ENCODE assay signal across 12 cellular contexts in genomic region chr9:92534199-92535159, GRCh38. TPM values are rescaled to one million over a fixed set of nuclear protein-coding genes. Genes with fewer than 3 reads are reported as not detected.
DNase-seq lines count a peak whose midpoint lies in the region; ATAC-seq and TF ChIP-seq lines count a peak whose summit lies in the region.
"Had no signal": no experiment of that assay in that cellular context is flagged by ENCODE, and none has a peak within 500 bp of the region (broad histone marks: within the 10 kb centered on the region; RNA-seq: fewer than 3 reads in every experiment).

No MANE protein-coding gene starts in this region.

- peak overlapping the region; percentile 57 for H3K23ac ChIP-seq in IMR-90 (ENCODE audit: low read depth, low read length)

- in situ Hi-C loops in IMR-90 (cut with MboI; ENCODE audit: low sequenced_read_pairs) = no loop called here

- H3K9me3 Mint-ChIP-seq in dendritic cell treated with granulocyte-macrophage colony-stimulating factor and Interleukin-4, amounts not matched to agents 40 ng/mL and 50 ng/mL, for 4 days = no peaks in the 10 kb centered on the region

- peak; percentile 62 for ATAC-seq in GM18498 (IDR thresholded peaks at IDR 0.05; ENCODE audit: unreplicated experiment)
- peak; percentile 77 for ATAC-seq in IMR-90 (ENCODE audit: low read depth)
- no peak for ATAC-seq in psoas muscle

- peak overlapping the region; percentile 74 for H2BK120ac ChIP-seq in IMR-90 (ENCODE audit: low read depth, low read length)

- intact Hi-C loops in IMR-90 (cut with micrococcal nuclease) = no loop called here
- intact Hi-C loops in dendritic cell treated with granulocyte-macrophage colony-stimulating factor and Interleukin-4, amounts not matched to agents 40 ng/mL and 50 ng/mL, for 4 days (cut with micrococcal nuclease) = no loop called here
- intact Hi-C loops in psoas muscle (cut with DNase I) = no loop called here

- no peaks in the 10 kb centered on the region for H4K20me1 ChIP-seq in IMR-90 (ENCODE audit: insufficient read depth, low read length)

- H3K27ac ChIP-seq in IMR-90 (ENCODE audit: insufficient read depth, low read length) (peak overlapping the region; percentile 95; the same call in 1 of the 2 replicates), psoas muscle (no peak overlapping the region)

- DNase-seq in IMR-90 (peak; percentile 34), psoas muscle (no peak), HuH-7.5 (ENCODE audit: low spot score) (no peak), hypothalamus (lab: John Stamatoyannopoulos, UW) (no peak), NCI-H2227 treated with DMSO at 0.1 percent for 48 hours (lab: John Stamatoyannopoulos, UW) (no peak)
- no peak for DNase-seq in activated CD4-positive, CD25-positive, alpha-beta regulatory T cell treated with anti-CD3 and anti-CD28 coated beads, Interleukin-2, amount 50 U/mL, for 72 hours
- DNase-seq: glutamatergic neuron, NCI-H1105 treated with DMSO at 0.1 percent for 48 hours, T-helper 1 cell had no signal

- peak overlapping the region; percentile 72 for H3K4me3 Mint-ChIP-seq in dendritic cell treated with granulocyte-macrophage colony-stimulating factor and Interleukin-4, amounts not matched to agents 40 ng/mL and 50 ng/mL, for 4 days
- H3K4me3 Mint-ChIP-seq: activated naive CD8-positive, alpha-beta T cell had no signal

- H2BK5ac ChIP-seq in IMR-90 (ENCODE audit: low read depth, low read length, poor library complexity, severe bottlenecking) = peak overlapping the region; percentile 67

- H3K9me1 ChIP-seq in IMR-90 (ENCODE audit: insufficient read depth, low read length) = 0 out of 2 replicates have a peak, but pooled peaks cover 2% of the 10 kb centered on the region

- peak overlapping the region; percentile 69 for H3K27ac Mint-ChIP-seq in dendritic cell treated with granulocyte-macrophage colony-stimulating factor and Interleukin-4, amounts not matched to agents 40 ng/mL and 50 ng/mL, for 4 days
- H3K27ac Mint-ChIP-seq: activated naive CD8-positive, alpha-beta T cell had no signal

- peak overlapping the region in 1 of 2 experiments; percentile 94; a peak in 3 of 4 replicates for H4K8ac ChIP-seq in IMR-90 (ENCODE audit: low read depth in 2 of 2, low read length in 2 of 2)

- peak overlapping the region; percentile 91 for H2BK20ac ChIP-seq in IMR-90 (ENCODE audit: low read depth, low read length)

- H3K27me3 ChIP-seq in IMR-90 (ENCODE audit: control insufficient read depth, insufficient read depth, low read length) (no peaks in the 10 kb centered on the region), psoas muscle (ENCODE audit: insufficient read depth in 3 of 3, low read length in 2 of 3) (no peaks in the 10 kb centered on the region)

- H3K4me1 Mint-ChIP-seq in dendritic cell treated with granulocyte-macrophage colony-stimulating factor and Interleukin-4, amounts not matched to agents 40 ng/mL and 50 ng/mL, for 4 days (ENCODE audit: low read depth) = peaks cover 32% of the 10 kb centered on the region

- H2AFZ ChIP-seq in IMR-90 (replicated peaks; ENCODE audit: low read length, poor library complexity) = peak overlapping the region; percentile 88

- dilution Hi-C loops in IMR-90 (cut with HindIII; ENCODE audit: low sequenced_read_pairs, unreplicated experiment) = no loop called here

- peak overlapping the region; percentile 91 for H3K4me2 ChIP-seq in IMR-90 (ENCODE audit: low read depth, low read length)

- H3K79me1 ChIP-seq in IMR-90 (ENCODE audit: low read depth in 1 of 2, low read length in 2 of 2) = no peaks in the 10 kb centered on the region

- TF ChIP-seq POLR2A in IMR-90 (IDR thresholded peaks at IDR 0.05; ENCODE audit: low read depth, low read length) = no peak

- H3K36me3 ChIP-seq in IMR-90 (ENCODE audit: control insufficient read depth, insufficient read depth, low read length) (no peaks in the 10 kb centered on the region), psoas muscle (ENCODE audit: insufficient read depth in 1 of 2, low read depth in 1 of 2) (no peaks in the 10 kb centered on the region)

- BruUV-seq in IMR-90 (replicated peaks; lab: Mats Ljungman, UMichigan) = no TSS peak

- no CpG with 5 or more reads among the region's 4 CpGs for WGBS in IMR-90 (ENCODE audit: extremely low coverage in 2 of 2, insufficient read length in 1 of 2), 2 experiments
- WGBS in psoas muscle, 3 donors = 49 to 59% (median 58%) methylated on average over 4 of the region's 4 CpGs

- TF ChIP-seq RAD21 in IMR-90 (IDR thresholded peaks at IDR 0.05; ENCODE audit: low read length) = no peak

- H3K56ac ChIP-seq in IMR-90 (ENCODE audit: extremely low read depth, insufficient read depth, low read length) = peak overlapping the region; percentile 38; the same call in 1 of the 2 replicates

- peak overlapping the region; percentile 79 for H2AK9ac ChIP-seq in IMR-90 (replicated peaks; ENCODE audit: low read depth, low read length, poor library complexity)

- H3K4ac ChIP-seq in IMR-90 (ENCODE audit: low read depth, low read length) = peak overlapping the region; percentile 80

- POLR2A ChIA-PET in IMR-90 (lab: Charles Lee; ENCODE audit: unreplicated experiment) = interaction anchor here (0.6 kb wide), 1 partner anchor 20 kb away, joined by 4 read pairs; no protein-coding TSS in a partner anchor

- peak overlapping the region; percentile 35; the same call in 1 of the 2 replicates for H2AK5ac ChIP-seq in IMR-90 (ENCODE audit: low read depth, low read length)

- peak overlapping the region; percentile 73 for H4K91ac ChIP-seq in IMR-90 (ENCODE audit: insufficient read depth, low read depth, low read length)

- peak overlapping the region; percentile 54; the same call in 1 of the 2 replicates for H3K14ac ChIP-seq in IMR-90 (replicated peaks; ENCODE audit: low read depth, low read length)

- H3K36me3 Mint-ChIP-seq in dendritic cell treated with granulocyte-macrophage colony-stimulating factor and Interleukin-4, amounts not matched to agents 40 ng/mL and 50 ng/mL, for 4 days (ENCODE audit: low read depth) = no peaks in the 10 kb centered on the region

- peak overlapping the region; percentile 28 for H3K18ac ChIP-seq in IMR-90 (ENCODE audit: low read depth, low read length)

- peak overlapping the region; percentile 59; the same call in 2 of the 3 replicates for H2BK15ac ChIP-seq in IMR-90 (ENCODE audit: low read depth, low read length)

- peak overlapping the region; percentile 94 for H3K9ac ChIP-seq in IMR-90 (ENCODE audit: low read depth, low read length)

- peaks cover 5% of the 10 kb centered on the region for H3K4me1 ChIP-seq in IMR-90 (ENCODE audit: control insufficient read depth, insufficient read depth, low read length)
- H3K4me1 ChIP-seq in psoas muscle = no peaks in the 10 kb centered on the region

- CTCF ChIA-PET in IMR-90 (lab: Yijun Ruan, JAX) = no interaction called here

- peak overlapping the region; percentile 58 for H4K5ac ChIP-seq in IMR-90 (ENCODE audit: low read depth, low read length)

- H3K9me3 ChIP-seq in IMR-90 (ENCODE audit: control insufficient read depth, insufficient read depth, low read length) (no peaks in the 10 kb centered on the region), psoas muscle (no peaks in the 10 kb centered on the region)

- no peaks in the 10 kb centered on the region for H3K27me3 Mint-ChIP-seq in dendritic cell treated with granulocyte-macrophage colony-stimulating factor and Interleukin-4, amounts not matched to agents 40 ng/mL and 50 ng/mL, for 4 days
- H3K27me3 Mint-ChIP-seq: activated naive CD8-positive, alpha-beta T cell had no signal

- H3K4me3 ChIP-seq in IMR-90 (ENCODE audit: insufficient read depth, low read depth, low read length) (peak overlapping the region; percentile 28; the same call in 1 of the 2 replicates), psoas muscle (peak overlapping the region; percentile 40)

- no peak for TF ChIP-seq CTCF in IMR-90 (conservative IDR thresholded peaks at IDR 0.05; ENCODE audit: low read depth, low read length)
- TF ChIP-seq CTCF in psoas muscle (IDR thresholded peaks at IDR 0.05) = no peak

TF ChIP-seq in IMR-90, 13 proteins besides CTCF, POLR2A, EP300 and RAD21:
- TF ChIP-seq MAFK (IDR thresholded peaks at IDR 0.05; ENCODE audit: low read depth, low read length) (peak; percentile 27; the same call in 1 of the 2 replicates), SMC3 (IDR thresholded peaks at IDR 0.05; ENCODE audit: low read depth, low read length) (no peak)

RNA-seq across cellular contexts. Expression of gene ECM2, which starts 1.3 kb away (rescaled TPM):
- total RNA-seq in IMR-90 (2012; rRNA removed) (under 0.01 and 0.36 TPM in 2 replicates), psoas muscle (1 to 10 TPM; 1.9 to 7.8 (median 3.2) TPM)
- polyA plus RNA-seq in IMR-90 (2012; rRNA removed) (0.26 TPM in 2 replicates), psoas muscle (1 to 10 TPM; 1.2 to 2.7 (median 1.4) TPM)
- 0.06 and 0.09 TPM in 2 replicates for polyA plus RNA-seq in IMR-90 (2012; cell fraction: cytosol; rRNA removed)
- 0.08 and 0.50 TPM in 2 replicates for polyA plus RNA-seq in IMR-90 (2012; cell fraction: nucleus; rRNA removed; ENCODE audit: low replicate concordance)

RNA-seq across cellular contexts. Expression of gene ASPN, which starts 52.2 kb away (rescaled TPM):
- under 0.01 and 0.28 TPM in 2 replicates for total RNA-seq in IMR-90 (2012; rRNA removed)
- 0.04 and 0.09 TPM in 2 replicates for polyA plus RNA-seq in IMR-90 (2012; rRNA removed)
- polyA plus RNA-seq in IMR-90 (2012; cell fraction: cytosol; rRNA removed) = 0.02 TPM in 1 of 2 replicates, not detected in the other
- 0.05 TPM in 1 of 2 replicates, not detected in the other for polyA plus RNA-seq in IMR-90 (2012; cell fraction: nucleus; rRNA removed; ENCODE audit: low replicate concordance)
- 1 to 10 TPM in 3 of 4 donors, under 1 TPM in 1; 0.52 to 5.7 (median 1.4) TPM for total RNA-seq in psoas muscle
- 1 to 10 TPM in 2 of 3 donors, under 1 TPM in 1; 0.82 to 1.2 (median 1.2) TPM for polyA plus RNA-seq in psoas muscle

Comparison
In these comparisons a context has a peak if more than half of its experiments do, and no peak if none do; other contexts are left out.
1. ATAC-seq: peak in GM18498 (single experiment) and IMR-90 (single experiment); none in psoas muscle (0 of 4).